40 cellular contexts compared by ENCODE assay signal in the genomic region with DNA sequence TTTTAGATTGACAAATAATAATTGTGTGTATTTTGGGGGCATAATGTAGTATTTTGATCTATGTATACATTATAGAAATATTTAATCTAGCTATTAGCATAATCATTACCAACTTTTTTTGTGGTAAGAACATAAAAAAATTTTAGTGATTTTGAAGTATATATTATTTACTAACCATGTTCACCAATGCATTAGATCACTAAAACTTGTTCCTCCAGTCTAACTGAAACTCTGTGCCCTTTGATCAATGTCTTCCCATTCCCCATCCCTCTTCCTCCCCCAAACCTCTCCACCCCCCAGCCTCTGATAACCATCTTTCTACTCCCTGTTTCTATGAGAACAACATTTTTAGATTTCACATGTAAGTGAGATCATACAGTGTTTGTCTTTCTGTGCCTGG.
"Had no signal": no experiment of that assay in that cellular context is flagged by ENCODE, and none has a peak within 500 bp of the region (broad histone marks: within the 10 kb centered on the region; RNA-seq: fewer than 3 reads in every experiment).

No MANE protein-coding gene starts in this region.

- H3K27ac ChIP-seq: adrenal gland, ascending aorta, body of pancreas, brain microvascular endothelial cell, breast epithelium, cardiac muscle cell had no signal

- H3K27me3 Mint-ChIP-seq: activated naive CD4-positive, alpha-beta T cell treated with anti-CD3 and anti-CD28 coated beads, Interleukin-2, amount 10 ng/mL, durations not matched to agents 7 days and 5 days; activated naive CD4-positive, alpha-beta T cell treated with anti-CD3 and anti-CD28 coated beads, Interleukin-2, amount 50 U/mL, for 24 hours; activated naive CD8-positive, alpha-beta T cell; activated naive CD8-positive, alpha-beta T cell treated with anti-CD3 and anti-CD28 coated beads for 36 hours; activated naive CD8-positive, alpha-beta T cell treated with anti-CD3 and anti-CD28 coated beads, Interleukin-2, amount 10 ng/mL, durations not matched to agents 7 days and 5 days; activated naive CD8-positive, alpha-beta T cell treated with anti-CD3 and anti-CD28 coated beads, Interleukin-2, amount 50 U/mL, for 24 hours; activated T-cell treated with anti-CD3 and anti-CD28 coated beads, Interleukin-2, amount 50 U/mL, for 24 hours; activated T-helper 17 cell treated with anti-CD3 and anti-CD28 coated beads, Interleukin-2, amount 50 U/mL, for 72 hours; brain; central memory CD8-positive, alpha-beta T cell had no signal

- H3K4me3 ChIP-seq: adrenal gland, ascending aorta, body of pancreas, breast epithelium, cardiac muscle cell had no signal

- H3K27me3 ChIP-seq: adrenal gland, ascending aorta, body of pancreas, brain microvascular endothelial cell, breast epithelium, cardiac muscle cell had no signal

- DNase-seq: activated effector memory CD4-positive, alpha-beta T cell treated with anti-CD3 and anti-CD28 coated beads, Interleukin-2, amount 50 U/mL, for 16 hours; activated effector memory CD4-positive, alpha-beta T cell treated with Interleukin-2 at 50 U/mL for 16 hours; activated gamma-delta T cell; activated gamma-delta T cell treated with Interleukin-2 at 50 U/mL for 16 hours; activated naive CD4-positive, alpha-beta T cell; activated naive CD4-positive, alpha-beta T cell treated with anti-CD3 and anti-CD28 coated beads for 36 hours; activated naive CD4-positive, alpha-beta T cell treated with anti-CD3 and anti-CD28 coated beads, Interleukin-2, amount 10 ng/mL, durations not matched to agents 7 days and 5 days; activated naive CD4-positive, alpha-beta T cell treated with anti-CD3 and anti-CD28 coated beads, Interleukin-2, amount 50 U/mL, for 16 hours; activated naive CD4-positive, alpha-beta T cell treated with Interleukin-2 at 50 U/mL for 16 hours; activated naive CD8-positive, alpha-beta T cell treated with anti-CD3 and anti-CD28 coated beads for 36 hours; activated naive CD8-positive, alpha-beta T cell treated with anti-CD3 and anti-CD28 coated beads, Interleukin-2, amount 10 ng/mL, durations not matched to agents 7 days and 5 days; activated naive CD8-positive, alpha-beta T cell treated with anti-CD3 and anti-CD28 coated beads, Interleukin-2, amount 50 U/mL, for 24 hours; activated T-cell treated with anti-CD3 and anti-CD28 coated beads, Interleukin-2, amount 50 U/mL, for 1 hour; activated T-cell treated with anti-CD3 and anti-CD28 coated beads, Interleukin-2, amount 50 U/mL, for 24 hours; activated T-cell treated with anti-CD3 and anti-CD28 coated beads, Interleukin-2, amount 50 U/mL, for 4 hours; activated T-cell treated with anti-CD3 and anti-CD28 coated beads, Interleukin-2, amount 50 U/mL, for 48 hours; activated T-cell treated with anti-CD3 and anti-CD28 coated beads, Interleukin-2, amount 50 U/mL, for 72 hours; adrenal gland; amniotic stem cell; amygdala; anterior cingulate cortex; aorta; body of pancreas; brain microvascular endothelial cell; caudate nucleus; central memory CD4-positive, alpha-beta T cell; cerebellar nuclear complex had no signal

- H3K4me1 ChIP-seq: adrenal gland, ascending aorta, body of pancreas, breast epithelium had no signal

- H3K9me3 ChIP-seq: adrenal gland, ascending aorta, body of pancreas, breast epithelium had no signal

- H3K36me3 ChIP-seq: adrenal gland, brain microvascular endothelial cell, cardiac muscle cell had no signal

- ATAC-seq: activated naive CD4-positive, alpha-beta T cell treated with anti-CD3 and anti-CD28 coated beads, Interleukin-2, amount 50 U/mL, for 72 hours; activated naive CD8-positive, alpha-beta T cell treated with anti-CD3 and anti-CD28 coated beads, Interleukin-2, amount 50 U/mL, for 24 hours; activated T-cell treated with anti-CD3 and anti-CD28 coated beads, Interleukin-2, amount 50 U/mL, for 4 hours; activated T-cell treated with anti-CD3 and anti-CD28 coated beads, Interleukin-2, amount 50 U/mL, for 72 hours; activated T-helper 17 cell treated with anti-CD3 and anti-CD28 coated beads, Interleukin-2, amount 50 U/mL, for 72 hours; body of pancreas had no signal

- H3K27ac Mint-ChIP-seq: activated naive CD4-positive, alpha-beta T cell treated with anti-CD3 and anti-CD28 coated beads for 36 hours; activated naive CD4-positive, alpha-beta T cell treated with anti-CD3 and anti-CD28 coated beads, Interleukin-2, amount 10 ng/mL, durations not matched to agents 7 days and 5 days; activated naive CD4-positive, alpha-beta T cell treated with anti-CD3 and anti-CD28 coated beads, Interleukin-2, amount 50 U/mL, for 24 hours; activated naive CD4-positive, alpha-beta T cell treated with anti-CD3 and anti-CD28 coated beads, Interleukin-2, amount 50 U/mL, for 72 hours; activated naive CD8-positive, alpha-beta T cell; activated naive CD8-positive, alpha-beta T cell treated with anti-CD3 and anti-CD28 coated beads for 36 hours; activated naive CD8-positive, alpha-beta T cell treated with anti-CD3 and anti-CD28 coated beads, Interleukin-2, amount 10 ng/mL, durations not matched to agents 7 days and 5 days; activated naive CD8-positive, alpha-beta T cell treated with anti-CD3 and anti-CD28 coated beads, Interleukin-2, amount 50 U/mL, for 24 hours; activated T-cell treated with anti-CD3 and anti-CD28 coated beads, Interleukin-2, amount 50 U/mL, for 24 hours; activated T-cell treated with anti-CD3 and anti-CD28 coated beads, Interleukin-2, amount 50 U/mL, for 72 hours; activated T-helper 1 cell treated with anti-CD3 and anti-CD28 coated beads, Interleukin-12 subunit alpha, Interleukin-12 subunit beta, Interleukin-2, Interleukin-4 antibody, amounts not matched to agents 30 ng/mL and 10 ng/mL and 1 ng/mL, durations not matched to agents 14 hours and 24 hours and 36 hours; activated T-helper 17 cell treated with anti-CD3 and anti-CD28 coated beads, Interleukin-2, amount 50 U/mL, for 72 hours; activated T-helper 2 cell treated with anti-CD3 and anti-CD28 coated beads, Interferon-gamma antibody, Interleukin-2, Interleukin-4, amounts not matched to agents 10 μg/mL and 5 μg/mL and 100 μg/mL, durations not matched to agents 14 hours and 24 hours and 36 hours; brain had no signal

- H3K4me3 Mint-ChIP-seq: activated naive CD4-positive, alpha-beta T cell treated with anti-CD3 and anti-CD28 coated beads for 36 hours; activated naive CD4-positive, alpha-beta T cell treated with anti-CD3 and anti-CD28 coated beads, Interleukin-2, amount 10 ng/mL, durations not matched to agents 7 days and 5 days; activated naive CD4-positive, alpha-beta T cell treated with anti-CD3 and anti-CD28 coated beads, Interleukin-2, amount 50 U/mL, for 24 hours; activated naive CD8-positive, alpha-beta T cell; activated naive CD8-positive, alpha-beta T cell treated with anti-CD3 and anti-CD28 coated beads for 36 hours; activated naive CD8-positive, alpha-beta T cell treated with anti-CD3 and anti-CD28 coated beads, Interleukin-2, amount 10 ng/mL, durations not matched to agents 7 days and 5 days; activated naive CD8-positive, alpha-beta T cell treated with anti-CD3 and anti-CD28 coated beads, Interleukin-2, amount 50 U/mL, for 24 hours; activated T-cell treated with anti-CD3 and anti-CD28 coated beads, Interleukin-2, amount 50 U/mL, for 24 hours; activated T-cell treated with anti-CD3 and anti-CD28 coated beads, Interleukin-2, amount 50 U/mL, for 4 hours; activated T-cell treated with anti-CD3 and anti-CD28 coated beads, Interleukin-2, amount 50 U/mL, for 72 hours; activated T-helper 1 cell treated with anti-CD3 and anti-CD28 coated beads, Interleukin-12 subunit alpha, Interleukin-12 subunit beta, Interleukin-2, Interleukin-4 antibody, amounts not matched to agents 30 ng/mL and 10 ng/mL and 1 ng/mL, durations not matched to agents 14 hours and 24 hours and 36 hours; activated T-helper 17 cell treated with anti-CD3 and anti-CD28 coated beads, Interleukin-2, amount 50 U/mL, for 72 hours; brain; central memory CD8-positive, alpha-beta T cell had no signal

- FAIRE-seq: astrocyte, bronchial epithelial cell had no signal

- H3K9me3 Mint-ChIP-seq: activated naive CD4-positive, alpha-beta T cell treated with anti-CD3 and anti-CD28 coated beads for 36 hours; activated naive CD4-positive, alpha-beta T cell treated with anti-CD3 and anti-CD28 coated beads, Interleukin-2, amount 10 ng/mL, durations not matched to agents 7 days and 5 days; activated naive CD4-positive, alpha-beta T cell treated with anti-CD3 and anti-CD28 coated beads, Interleukin-2, amount 50 U/mL, for 24 hours; activated naive CD4-positive, alpha-beta T cell treated with anti-CD3 and anti-CD28 coated beads, Interleukin-2, amount 50 U/mL, for 72 hours; activated naive CD8-positive, alpha-beta T cell treated with anti-CD3 and anti-CD28 coated beads, Interleukin-2, amount 10 ng/mL, durations not matched to agents 7 days and 5 days; activated naive CD8-positive, alpha-beta T cell treated with anti-CD3 and anti-CD28 coated beads, Interleukin-2, amount 50 U/mL, for 24 hours; activated T-cell treated with anti-CD3 and anti-CD28 coated beads, Interleukin-2, amount 50 U/mL, for 24 hours; activated T-cell treated with anti-CD3 and anti-CD28 coated beads, Interleukin-2, amount 50 U/mL, for 4 hours; activated T-cell treated with anti-CD3 and anti-CD28 coated beads, Interleukin-2, amount 50 U/mL, for 72 hours; activated T-helper 1 cell treated with anti-CD3 and anti-CD28 coated beads, Interleukin-12 subunit alpha, Interleukin-12 subunit beta, Interleukin-2, Interleukin-4 antibody, amounts not matched to agents 30 ng/mL and 10 ng/mL and 1 ng/mL, durations not matched to agents 14 hours and 24 hours and 36 hours; activated T-helper 17 cell treated with anti-CD3 and anti-CD28 coated beads, Interleukin-2, amount 50 U/mL, for 72 hours; activated T-helper 2 cell treated with anti-CD3 and anti-CD28 coated beads, Interferon-gamma antibody, Interleukin-2, Interleukin-4, amounts not matched to agents 10 μg/mL and 5 μg/mL and 100 μg/mL, durations not matched to agents 14 hours and 24 hours and 36 hours; central memory CD8-positive, alpha-beta T cell had no signal

- H3K4me1 Mint-ChIP-seq: activated naive CD4-positive, alpha-beta T cell treated with anti-CD3 and anti-CD28 coated beads, Interleukin-2, amount 10 ng/mL, durations not matched to agents 7 days and 5 days; activated naive CD8-positive, alpha-beta T cell treated with anti-CD3 and anti-CD28 coated beads for 36 hours; activated naive CD8-positive, alpha-beta T cell treated with anti-CD3 and anti-CD28 coated beads, Interleukin-2, amount 10 ng/mL, durations not matched to agents 7 days and 5 days; activated naive CD8-positive, alpha-beta T cell treated with anti-CD3 and anti-CD28 coated beads, Interleukin-2, amount 50 U/mL, for 24 hours; activated T-helper 17 cell treated with anti-CD3 and anti-CD28 coated beads, Interleukin-2, amount 50 U/mL, for 72 hours; brain; central memory CD8-positive, alpha-beta T cell had no signal
